Comparison of ENCODE assay signal across 18 cellular contexts in the genomic region with DNA sequence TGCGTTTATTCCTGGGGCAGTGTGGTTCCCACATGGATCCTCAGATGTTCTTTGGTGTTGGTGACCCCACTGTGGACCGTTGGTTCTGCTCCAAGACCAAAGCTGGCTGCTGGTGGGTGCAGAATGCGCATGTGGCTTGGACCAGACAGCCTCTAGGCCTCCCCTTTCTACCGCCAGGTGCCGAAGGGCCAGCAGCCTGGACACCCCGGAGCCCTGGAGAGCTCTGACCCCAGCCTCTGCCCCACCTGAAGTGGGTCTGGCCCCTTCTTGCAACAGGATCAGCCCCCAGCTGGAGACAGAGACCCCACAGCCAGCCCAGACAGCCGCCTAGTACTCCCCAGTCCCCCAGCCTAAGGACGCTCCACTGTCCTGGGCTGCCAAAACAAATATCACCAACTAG. TPM values are rescaled to one million over a fixed set of nuclear protein-coding genes. Genes with fewer than 3 reads are reported as not detected.
DNase-seq lines count a peak whose midpoint lies in the region; ATAC-seq and TF ChIP-seq lines count a peak whose summit lies in the region.
"Had no signal": no experiment of that assay in that cellular context is flagged by ENCODE, and none has a peak within 500 bp of the region (broad histone marks: within the 10 kb centered on the region; RNA-seq: fewer than 3 reads in every experiment).

No MANE protein-coding gene starts in this region.

- H3K4ac ChIP-seq in H9 (ENCODE audit: low read depth, low read length) (no peak overlapping the region), mesenchymal stem cell (ENCODE audit: low read depth in 1 of 2, low read length in 2 of 2) (no peak overlapping the region)

- TF ChIP-seq CTCF in H9 (conservative IDR thresholded peaks at IDR 0.05) = no peak
- no peak for TF ChIP-seq CTCF in MM.1S (IDR thresholded peaks at IDR 0.05; ENCODE audit: low read length)

- H3K4me3 ChIP-seq in MM.1S (ENCODE audit: low read length) (no peak overlapping the region), mesenchymal stem cell (ENCODE audit: insufficient read depth in 1 of 2, low read depth in 1 of 2, low read length in 2 of 2) (no peak overlapping the region)

- H3K4me1 ChIP-seq in H9 (ENCODE audit: insufficient read depth, low read length) = peaks cover 2% of the 10 kb centered on the region; the same call in 1 of the 2 replicates
- peaks cover 16% of the 10 kb centered on the region for H3K4me1 ChIP-seq in MM.1S (ENCODE audit: low read length)
- peaks cover 15% of the 10 kb centered on the region for H3K4me1 ChIP-seq in mesenchymal stem cell (ENCODE audit: control insufficient read depth, insufficient read depth, low read depth, low read length)

- H2BK120ac ChIP-seq in H9 (ENCODE audit: low read depth, low read length, poor library complexity, severe bottlenecking) = no peak overlapping the region
- H2BK120ac ChIP-seq in mesenchymal stem cell (ENCODE audit: low read depth, low read length) = no peak overlapping the region

- H3K4me2 ChIP-seq in H9 (ENCODE audit: insufficient read depth, insufficient read length, low read length) = no peak overlapping the region
- peak overlapping the region; percentile 35 for H3K4me2 ChIP-seq in MM.1S (ENCODE audit: low read depth, low read length)
- H3K4me2 ChIP-seq in mesenchymal stem cell (ENCODE audit: low read length, poor library complexity, severe bottlenecking) = no peak overlapping the region
- H3K4me2 ChIP-seq: KMS-11 had no signal

- H4K91ac ChIP-seq in H9 (ENCODE audit: insufficient read length, low read depth, low read length) = no peak overlapping the region
- no peak overlapping the region for H4K91ac ChIP-seq in mesenchymal stem cell (ENCODE audit: low read length)

- H2BK15ac ChIP-seq in H9 (ENCODE audit: low read depth, low read length) = no peak overlapping the region
- H2BK15ac ChIP-seq in mesenchymal stem cell (ENCODE audit: low read depth, poor library complexity, severe bottlenecking) = no peak overlapping the region

- H2BK12ac ChIP-seq in H9 (ENCODE audit: insufficient read length, low read depth, low read length) = no peak overlapping the region
- no peak overlapping the region for H2BK12ac ChIP-seq in mesenchymal stem cell (ENCODE audit: low read length in 2 of 2)

- no peak overlapping the region for H3K56ac ChIP-seq in H9 (ENCODE audit: insufficient read length, low read depth, low read length)

- H2AK5ac ChIP-seq in H9 (ENCODE audit: insufficient read length, low read length) (no peak overlapping the region), mesenchymal stem cell (ENCODE audit: low read length, severe bottlenecking) (no peak overlapping the region)

- no peak overlapping the region for H3K23ac ChIP-seq in H9 (ENCODE audit: insufficient read length, low read depth, low read length)
- H3K23ac ChIP-seq in mesenchymal stem cell (ENCODE audit: low read length in 2 of 2) = no peak overlapping the region

- H2BK5ac ChIP-seq in H9 (ENCODE audit: insufficient read length, low read length) (no peak overlapping the region), mesenchymal stem cell (ENCODE audit: low read depth, low read length, poor library complexity, severe bottlenecking) (no peak overlapping the region)

- no CpG with 5 or more reads among the region's 8 CpGs for WGBS in H9 (ENCODE audit: extremely low coverage, insufficient read length, low lambda C conversion rate)
- 82% methylated on average over 8 of the region's 8 CpGs for WGBS in mesenchymal stem cell

- H3K9me3 ChIP-seq in H9 (ENCODE audit: control insufficient read depth, low read depth, low read length) = no peaks in the 10 kb centered on the region
- no peaks in the 10 kb centered on the region for H3K9me3 ChIP-seq in MM.1S (replicated peaks; ENCODE audit: insufficient read depth, low read length)
- no peaks in the 10 kb centered on the region for H3K9me3 ChIP-seq in mesenchymal stem cell (ENCODE audit: control insufficient read depth, low read length)

- H3K27me3 Mint-ChIP-seq in H9 (ENCODE audit: low read depth) = peaks cover 77% of the 10 kb centered on the region
- peaks cover 3 to 21% of the 10 kb centered on the region in 2 donors for H3K27me3 Mint-ChIP-seq in natural killer cell treated with Interleukin-12 subunit alpha and Interleukin-12 subunit beta and Interleukin-15 and Interleukin-18, amount 100 ng/mL, for 72 hours

- H3K9ac ChIP-seq in H9 (ENCODE audit: extremely low read depth, insufficient read length, low read length) = no peak overlapping the region
- no peak overlapping the region for H3K9ac ChIP-seq in MM.1S (ENCODE audit: low read length)
- no peak overlapping the region for H3K9ac ChIP-seq in mesenchymal stem cell (ENCODE audit: low read length)
- H3K9ac ChIP-seq: KMS-11 had no signal

- peaks cover 9% of the 10 kb centered on the region; the same call in 1 of the 2 replicates for H3F3A ChIP-seq in MM.1S (ENCODE audit: insufficient read depth, low read length)

- H4K8ac ChIP-seq in H9 (replicated peaks; ENCODE audit: insufficient read length, low read depth, low read length) = no peak overlapping the region
- H4K8ac ChIP-seq in mesenchymal stem cell (ENCODE audit: low read length) = no peak overlapping the region

- H3K79me2 ChIP-seq in H9 (ENCODE audit: insufficient read depth, low read length) (no peaks in the 10 kb centered on the region), MM.1S (ENCODE audit: low read length) (no peaks in the 10 kb centered on the region)

- peaks cover 13 to 33% of the 10 kb centered on the region in 2 experiments for H3K4me1 Mint-ChIP-seq in H9
- H3K4me1 Mint-ChIP-seq in natural killer cell treated with Interleukin-12 subunit alpha and Interleukin-12 subunit beta and Interleukin-15 and Interleukin-18, amount 100 ng/mL, for 72 hours (ENCODE audit: low read depth in 2 of 2) = peaks cover 29 to 30% of the 10 kb centered on the region in 2 donors
- peaks cover 36% of the 10 kb centered on the region for H3K4me1 Mint-ChIP-seq in stimulated activated effector memory CD8-positive, alpha-beta T cell treated with anti-CD3 and anti-CD28 coated beads, Interleukin-12 subunit alpha, Interleukin-12 subunit beta, amount 100 ng/mL, for 72 hours

- H3K23me2 ChIP-seq in H9 (ENCODE audit: insufficient read length, low read depth, low read length, poor library complexity, severe bottlenecking) = peaks cover 10% of the 10 kb centered on the region

- H3K4me3 Mint-ChIP-seq in H9 = no peak overlapping the region
- H3K4me3 Mint-ChIP-seq in natural killer cell treated with Interleukin-12 subunit alpha and Interleukin-12 subunit beta and Interleukin-15 and Interleukin-18, amount 100 ng/mL, for 72 hours = peak overlapping the region; percentile 41
- no peak overlapping the region for H3K4me3 Mint-ChIP-seq in stimulated activated effector memory CD8-positive, alpha-beta T cell treated with anti-CD3 and anti-CD28 coated beads, Interleukin-12 subunit alpha, Interleukin-12 subunit beta, amount 100 ng/mL, for 72 hours

- H3K9me3 Mint-ChIP-seq in H9 = no peaks in the 10 kb centered on the region; a peak in 1 of 5 replicates
- H3K9me3 Mint-ChIP-seq in natural killer cell treated with Interleukin-12 subunit alpha and Interleukin-12 subunit beta and Interleukin-15 and Interleukin-18, amount 100 ng/mL, for 72 hours = no peaks in the 10 kb centered on the region
- no peaks in the 10 kb centered on the region for H3K9me3 Mint-ChIP-seq in stimulated activated effector memory CD8-positive, alpha-beta T cell treated with anti-CD3 and anti-CD28 coated beads, Interleukin-12 subunit alpha, Interleukin-12 subunit beta, amount 100 ng/mL, for 72 hours
- H3K9me3 Mint-ChIP-seq: CD8-positive, alpha-beta memory T cell had no signal

- H3K27ac Mint-ChIP-seq in H9 = no peak overlapping the region
- H3K27ac Mint-ChIP-seq in natural killer cell treated with Interleukin-12 subunit alpha and Interleukin-12 subunit beta and Interleukin-15 and Interleukin-18, amount 100 ng/mL, for 72 hours = peak overlapping the region; percentile 47 to 58
- peak overlapping the region; percentile 17 for H3K27ac Mint-ChIP-seq in stimulated activated effector memory CD8-positive, alpha-beta T cell treated with anti-CD3 and anti-CD28 coated beads, Interleukin-12 subunit alpha, Interleukin-12 subunit beta, amount 100 ng/mL, for 72 hours

- H3K79me1 ChIP-seq in H9 (ENCODE audit: insufficient read depth, low read depth, low read length, poor library complexity, severe bottlenecking) (no peaks in the 10 kb centered on the region), mesenchymal stem cell (replicated peaks; ENCODE audit: low read length, poor library complexity, severe bottlenecking) (peaks cover 1% of the 10 kb centered on the region)

- no peak for DNase-seq in H9
- no peak for DNase-seq in MM.1S
- DNase-seq in natural killer cell treated with Interleukin-12 subunit alpha and Interleukin-12 subunit beta and Interleukin-15 and Interleukin-18, amount 100 ng/mL, for 72 hours (ENCODE audit: low spot score) = no peak
- no peak for DNase-seq in stimulated activated effector memory CD8-positive, alpha-beta T cell treated with anti-CD3 and anti-CD28 coated beads, Interleukin-12 subunit alpha, Interleukin-12 subunit beta, amount 100 ng/mL, for 72 hours (ENCODE audit: low spot score in 2 of 2)
- DNase-seq in mesenchymal stem cell = no peak
- DNase-seq in GM19240 (ENCODE audit: insufficient read length, low spot score) = no peak
- DNase-seq: CD8-positive, alpha-beta memory T cell; DMS153; NCI-H1694; NCI-H2081; NCI-H2171; NCI-H345; NCI-H524; NCI-H82; OCI-M1; Right ventricle myocardium superior had no signal

- peak overlapping the region; percentile 43; the same call in 1 of the 2 replicates for H3K14ac ChIP-seq in H9 (ENCODE audit: insufficient read depth, low read length)
- H3K14ac ChIP-seq in mesenchymal stem cell (ENCODE audit: low read length in 2 of 2) = no peak overlapping the region

- H4K20me1 ChIP-seq in H9 (ENCODE audit: control insufficient read depth, insufficient read depth, insufficient read length) (no peaks in the 10 kb centered on the region), MM.1S (ENCODE audit: insufficient read depth, low read length) (no peaks in the 10 kb centered on the region)

- no peak overlapping the region for H3T11ph ChIP-seq in H9 (ENCODE audit: low read length)

- H3K9me2 ChIP-seq in MM.1S (replicated peaks; ENCODE audit: insufficient read depth, low read length) = no peaks in the 10 kb centered on the region

- peaks cover 0 to 2% (median 0%) of the 10 kb centered on the region in 3 experiments; a peak in 1 of 7 replicates for H3K36me3 Mint-ChIP-seq in H9 (ENCODE audit: insufficient read depth in 1 of 3, low read depth in 3 of 3)
- no peaks in the 10 kb centered on the region for H3K36me3 Mint-ChIP-seq in natural killer cell treated with Interleukin-12 subunit alpha and Interleukin-12 subunit beta and Interleukin-15 and Interleukin-18, amount 100 ng/mL, for 72 hours
- H3K36me3 Mint-ChIP-seq in stimulated activated effector memory CD8-positive, alpha-beta T cell treated with anti-CD3 and anti-CD28 coated beads, Interleukin-12 subunit alpha, Interleukin-12 subunit beta, amount 100 ng/mL, for 72 hours = peaks cover 12% of the 10 kb centered on the region
- H3K36me3 Mint-ChIP-seq: CD8-positive, alpha-beta memory T cell had no signal

- no peak for ATAC-seq in natural killer cell treated with Interleukin-12 subunit alpha and Interleukin-12 subunit beta and Interleukin-15 and Interleukin-18, amount 100 ng/mL, for 72 hours
- ATAC-seq in stimulated activated effector memory CD8-positive, alpha-beta T cell treated with anti-CD3 and anti-CD28 coated beads, Interleukin-12 subunit alpha, Interleukin-12 subunit beta, amount 100 ng/mL, for 72 hours = no peak
- ATAC-seq in HG02798 (IDR thresholded peaks at IDR 0.05; ENCODE audit: poor library complexity, unreplicated experiment) = no peak

- no peak overlapping the region for H4K5ac ChIP-seq in H9 (ENCODE audit: insufficient read length, low read depth, low read length)

- H3K27me3 ChIP-seq in H9 (ENCODE audit: insufficient read depth, low read length) (no peaks in the 10 kb centered on the region), MM.1S (replicated peaks; ENCODE audit: insufficient read depth, low read length) (peaks cover 77% of the 10 kb centered on the region), mesenchymal stem cell (ENCODE audit: control insufficient read depth in 1 of 2, insufficient read depth in 1 of 2, low read length in 2 of 2) (peaks cover 35 to 49% of the 10 kb centered on the region in 2 experiments)

- H2AFZ ChIP-seq in H9 (ENCODE audit: low read length) (no peak overlapping the region), MM.1S (ENCODE audit: low read length) (no peak overlapping the region), mesenchymal stem cell (ENCODE audit: low read depth, low read length) (no peak overlapping the region)

- no peaks in the 10 kb centered on the region for H3K36me3 ChIP-seq in MM.1S (replicated peaks; ENCODE audit: insufficient read depth, low read length)
- H3K36me3 ChIP-seq in mesenchymal stem cell (ENCODE audit: control insufficient read depth in 1 of 2, insufficient read depth in 2 of 2, low read depth in 1 of 2, low read length in 2 of 2) = no peaks in the 10 kb centered on the region

- no peak overlapping the region for H3K27ac ChIP-seq in H9 (ENCODE audit: insufficient read length, low read depth, low read length)
- no peak overlapping the region for H3K27ac ChIP-seq in MM.1S (ENCODE audit: low read length)
- H3K27ac ChIP-seq in mesenchymal stem cell (ENCODE audit: low read length, poor library complexity, severe bottlenecking) = no peak overlapping the region
- H3K27ac ChIP-seq: KMS-11 had no signal

- no peak overlapping the region for H2BK20ac ChIP-seq in H9 (ENCODE audit: low read depth, low read length, poor library complexity, severe bottlenecking)

- H3K18ac ChIP-seq in H9 (ENCODE audit: insufficient read length, low read depth, low read length) (no peak overlapping the region), mesenchymal stem cell (ENCODE audit: low read depth in 1 of 2, low read length in 2 of 2) (no peak overlapping the region)

RNA-seq across cellular contexts. Expression of a gene that starts 18.4 kb away (rescaled TPM):
- total RNA-seq in H9 (2021) = 20.5 and 20.8 TPM in 2 replicates
- total RNA-seq in natural killer cell treated with Interleukin-12 subunit alpha and Interleukin-12 subunit beta and Interleukin-15 and Interleukin-18, amount 100 ng/mL, for 72 hours = under 1 TPM; 0.38 to 0.92 TPM
- polyA plus RNA-seq in mesenchymal stem cell (2013, experiment 1 of 2) = 1.3 TPM
- polyA plus RNA-seq in mesenchymal stem cell (2013, experiment 2 of 2) = 1.5 TPM
- total RNA-seq: Right ventricle myocardium superior had no signal
- polyA plus RNA-seq: CD8-positive, alpha-beta memory T cell had no signal

RNA-seq across cellular contexts. Expression of a gene that starts 43.0 kb away (rescaled TPM):
- 14.8 and 17.1 TPM in 2 replicates for total RNA-seq in H9 (2021)
- 10 to 100 TPM; 14.0 to 15.2 TPM for total RNA-seq in natural killer cell treated with Interleukin-12 subunit alpha and Interleukin-12 subunit beta and Interleukin-15 and Interleukin-18, amount 100 ng/mL, for 72 hours
- 13.7 TPM for polyA plus RNA-seq in mesenchymal stem cell (2013, experiment 1 of 2)
- polyA plus RNA-seq in mesenchymal stem cell (2013, experiment 2 of 2) = 12.8 TPM

Comparison
In these comparisons a context has a peak if more than half of its experiments do, and no peak if none do; other contexts are left out.
1. H3K27ac Mint-ChIP-seq: peak in natural killer cell treated with Interleukin-12 subunit alpha and Interleukin-12 subunit beta and Interleukin-15 and Interleukin-18, amount 100 ng/mL, for 72 hours (2 of 2) and stimulated activated effector memory CD8-positive, alpha-beta T cell treated with anti-CD3 and anti-CD28 coated beads, Interleukin-12 subunit alpha, Interleukin-12 subunit beta, amount 100 ng/mL, for 72 hours (single experiment); none in H9 (0 of 3).
2. RNA of a gene that starts 18.4 kb away (total RNA-seq): 20.5 to 20.8 TPM in H9; 0.38 to 0.92 TPM in natural killer cell treated with Interleukin-12 subunit alpha and Interleukin-12 subunit beta and Interleukin-15 and Interleukin-18, amount 100 ng/mL, for 72 hours; every median in the first group is over 10 times any median in the second.